Comparison of ENCODE assay signal across 8 cellular contexts in the genomic region with DNA sequence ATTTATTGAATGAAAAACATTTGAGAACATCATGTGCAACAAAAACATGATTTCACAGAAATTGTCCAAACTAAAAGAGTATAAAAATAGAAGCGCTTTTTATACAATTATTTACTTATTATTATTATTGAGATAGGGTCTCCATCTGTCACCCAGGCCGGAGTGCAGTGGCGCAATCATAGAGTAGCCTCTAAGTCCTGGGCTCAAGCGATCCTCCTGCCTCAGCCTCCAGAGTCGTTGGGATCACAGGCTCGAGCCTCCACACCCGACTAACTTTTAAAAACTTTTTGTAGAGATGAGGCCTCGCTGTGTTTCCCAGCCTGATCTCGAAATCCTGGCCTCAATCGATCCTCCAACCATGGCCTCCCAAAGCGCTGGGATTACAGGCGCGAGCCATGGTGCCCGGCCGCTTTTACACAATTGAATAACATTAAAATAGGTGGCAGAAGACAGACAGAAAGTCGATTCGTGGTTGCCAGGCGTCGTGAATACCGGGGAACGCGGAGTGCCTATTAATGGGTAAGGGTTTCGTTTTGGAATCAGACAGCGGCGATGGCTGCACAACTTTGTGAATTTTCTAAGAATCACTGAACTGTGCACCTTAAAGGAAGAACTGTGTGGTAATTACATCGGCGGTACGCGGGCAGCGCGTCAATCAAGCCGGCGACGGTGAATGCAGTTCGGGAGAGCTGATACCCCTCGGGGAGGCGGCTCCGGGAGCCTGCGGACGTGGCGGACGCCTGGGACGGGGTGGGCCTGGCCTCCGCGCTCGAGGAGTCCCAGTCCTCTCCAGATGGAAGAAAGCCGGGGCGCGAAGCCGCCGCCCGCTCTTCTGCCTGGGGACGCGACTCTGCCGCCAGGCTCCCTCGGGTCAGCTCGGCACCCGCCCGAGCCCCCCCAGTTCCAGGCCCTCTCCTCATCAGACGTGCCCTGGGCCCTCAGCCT. TPM values are rescaled to one million over a fixed set of nuclear protein-coding genes. Genes with fewer than 3 reads are reported as not detected.
DNase-seq lines count a peak whose midpoint lies in the region; ATAC-seq, FAIRE-seq and TF ChIP-seq lines count a peak whose summit lies in the region.

No MANE protein-coding gene starts in this region.

- no peak overlapping the region for H4K91ac ChIP-seq in H1 (replicated peaks; ENCODE audit: insufficient read length, low read length)

- no peak overlapping the region for H3K27ac ChIP-seq in H1 (ENCODE audit: low read depth, low read length)

- peak overlapping the region; percentile 59 for H3K56ac ChIP-seq in H1 (replicated peaks; ENCODE audit: insufficient read length, low read depth, low read length)

- H3K4me2 ChIP-seq in H1 (ENCODE audit: insufficient read depth in 1 of 2, low read depth in 2 of 2, low read length in 2 of 2), result peak overlapping the region; percentile 70 to 82

- H3K9me3 Mint-ChIP-seq in stimulated activated effector memory CD8-positive, alpha-beta T cell treated with anti-CD3 and anti-CD28 coated beads, Interleukin-12 subunit alpha, Interleukin-12 subunit beta, amount 100 ng/mL, for 72 hours, result no peaks in the 10 kb centered on the region

- no peak for TF ChIP-seq EP300 in H1 (IDR thresholded peaks at IDR 0.05; ENCODE audit: borderline replicate concordance in 1 of 2, low read depth in 2 of 2, low read length in 2 of 2)

- H3K36me3 Mint-ChIP-seq in stimulated activated effector memory CD8-positive, alpha-beta T cell treated with anti-CD3 and anti-CD28 coated beads, Interleukin-12 subunit alpha, Interleukin-12 subunit beta, amount 100 ng/mL, for 72 hours, result peaks cover 25% of the 10 kb centered on the region

- CTCF ChIA-PET in H1 (lab: Charles Lee; ENCODE audit: partially characterized antibody), result interaction anchor here (0.5 to 1.4 kb wide), 2 partner anchors 16 to 17 kb away, joined by 3 read pairs; no protein-coding TSS in a partner anchor

- POLR2A ChIA-PET in H1 (lab: Charles Lee; ENCODE audit: partially characterized antibody), result interaction anchor here (0.7 to 5.1 kb wide), 13 partner anchors 10 to 107 kb away, joined by 3 to 26 read pairs (median 4); no protein-coding TSS in a partner anchor

- no peak for TF ChIP-seq RAD21 in H1 (IDR thresholded peaks at IDR 0.05 in 1 of 2, conservative IDR thresholded peaks at IDR 0.05 in 1 of 2; ENCODE audit: low read depth in 2 of 2, low read length in 2 of 2)

- H2BK12ac ChIP-seq in H1 (ENCODE audit: low read depth, low read length), result no peak overlapping the region

- TF ChIP-seq CTCF in NB4 (IDR thresholded peaks at IDR 0.05; ENCODE audit: low read depth, low read length), result no peak
- no peak for TF ChIP-seq CTCF in H1 (IDR thresholded peaks at IDR 0.05; ENCODE audit: control extremely low read depth in 1 of 3, insufficient read depth in 1 of 3, low read depth in 1 of 3, low read length in 3 of 3)

- DNase-seq in NCI-H2196 (lab: John Stamatoyannopoulos, UW; ENCODE audit: unreplicated experiment), result peak; percentile 24
- no peak for DNase-seq in NCI-H2196 treated with DMSO at 0.1 percent for 48 hours (lab: John Stamatoyannopoulos, UW; ENCODE audit: unreplicated experiment)
- peak; percentile 76 for DNase-seq in NB4 (ENCODE audit: low read depth)
- DNase-seq in activated CD4-positive, alpha-beta T cell treated with anti-CD3 and anti-CD28 coated beads, Interleukin-2, amount 50 U/mL, for 1 hour, result peak; percentile 38
- peak in 1 of 2 experiments; percentile 70 for DNase-seq in H1 (ENCODE audit: low read depth in 1 of 2, low spot score in 2 of 2)
- DNase-seq in stimulated activated effector memory CD8-positive, alpha-beta T cell treated with anti-CD3 and anti-CD28 coated beads, Interleukin-12 subunit alpha, Interleukin-12 subunit beta, amount 100 ng/mL, for 72 hours (ENCODE audit: low spot score in 2 of 2), result peak in 1 of 2 donors; percentile 81

- H2BK5ac ChIP-seq in H1 (ENCODE audit: low read depth, low read length), result no peak overlapping the region

- peaks cover 47% of the 10 kb centered on the region for H3K4me1 Mint-ChIP-seq in stimulated activated effector memory CD8-positive, alpha-beta T cell treated with anti-CD3 and anti-CD28 coated beads, Interleukin-12 subunit alpha, Interleukin-12 subunit beta, amount 100 ng/mL, for 72 hours

- peaks cover 0 to 9% (median 7%) of the 10 kb centered on the region in 4 experiments; a peak in 3 of 7 replicates for H3K27me3 ChIP-seq in H1 (replicated peaks in 1 of 4; ENCODE audit: control insufficient read depth in 3 of 4, extremely low read depth in 1 of 4, insufficient read depth in 3 of 4, low read length in 3 of 4)
- H3K27me3 ChIP-seq in mononuclear cell (ENCODE audit: insufficient read depth, low read length), result no peaks in the 10 kb centered on the region

- H3K4me3 Mint-ChIP-seq in stimulated activated effector memory CD8-positive, alpha-beta T cell treated with anti-CD3 and anti-CD28 coated beads, Interleukin-12 subunit alpha, Interleukin-12 subunit beta, amount 100 ng/mL, for 72 hours, result peak overlapping the region; percentile 89

- FAIRE-seq in H1 (lab: Jason Lieb, UNC), result no peak

- peaks cover 7% of the 10 kb centered on the region; the same call in 1 of the 2 replicates for H3K79me1 ChIP-seq in H1 (ENCODE audit: low read depth, low read length)

- peaks cover 2 to 14% of the 10 kb centered on the region in 2 experiments for H4K20me1 ChIP-seq in H1 (replicated peaks in 1 of 2; ENCODE audit: control insufficient read depth in 1 of 2, insufficient read depth in 2 of 2, low read length in 2 of 2)

- WGBS in H1 (ENCODE audit: extremely low coverage in 1 of 2, insufficient coverage in 1 of 2, insufficient read length in 1 of 2, insufficient replicate concordance in 2 of 2, low coverage in 1 of 2, low lambda C conversion rate in 2 of 2, missing lambda C conversion rate in 1 of 2), 2 experiments, result 23% methylated on average over 53 of the region's 60 CpGs; no CpG with 5 or more reads in 1 of the 2 experiments

- peak; percentile 37 for ATAC-seq in HG02678 (IDR thresholded peaks at IDR 0.05; ENCODE audit: unreplicated experiment)
- ATAC-seq in stimulated activated effector memory CD8-positive, alpha-beta T cell treated with anti-CD3 and anti-CD28 coated beads, Interleukin-12 subunit alpha, Interleukin-12 subunit beta, amount 100 ng/mL, for 72 hours, result peak; percentile 63

- peaks cover 4 to 42% of the 10 kb centered on the region in 2 experiments for H3K79me2 ChIP-seq in H1 (ENCODE audit: control insufficient read depth in 1 of 2, insufficient read depth in 2 of 2, low read length in 2 of 2)

- peak overlapping the region; percentile 25; the same call in 1 of the 2 replicates for H4K8ac ChIP-seq in H1 (ENCODE audit: extremely low read depth, insufficient read depth, low read length)

- H2BK15ac ChIP-seq in H1 (ENCODE audit: low read length), result no peak overlapping the region

- H3K4me1 ChIP-seq in H1 (replicated peaks in 1 of 4; ENCODE audit: control insufficient read depth in 3 of 4, insufficient read depth in 4 of 4, low read length in 3 of 4) (peaks cover 0 to 4% (median 1%) of the 10 kb centered on the region in 4 experiments; a peak in 3 of 7 replicates), mononuclear cell (ENCODE audit: insufficient read depth, low read length) (peaks cover 35% of the 10 kb centered on the region)

- H2BK120ac ChIP-seq in H1 (replicated peaks; ENCODE audit: low read depth, low read length), result no peak overlapping the region

- no peak overlapping the region for H3K4ac ChIP-seq in H1 (replicated peaks; ENCODE audit: insufficient read length, low read depth, low read length)

- H3K27ac Mint-ChIP-seq in stimulated activated effector memory CD8-positive, alpha-beta T cell treated with anti-CD3 and anti-CD28 coated beads, Interleukin-12 subunit alpha, Interleukin-12 subunit beta, amount 100 ng/mL, for 72 hours, result peak overlapping the region; percentile 85

- peaks cover 6% of the 10 kb centered on the region; the same call in 1 of the 2 replicates for H3K23me2 ChIP-seq in H1 (ENCODE audit: low read depth, low read length)

- H2AFZ ChIP-seq in H1 (ENCODE audit: low read length), result no peak overlapping the region

- H2AK5ac ChIP-seq in H1 (ENCODE audit: low read depth, low read length), result no peak overlapping the region

- no peak for TF ChIP-seq POLR2A in NB4 (IDR thresholded peaks at IDR 0.05; ENCODE audit: extremely low read depth, insufficient read length)
- TF ChIP-seq POLR2A in H1 (IDR thresholded peaks at IDR 0.05; ENCODE audit: control extremely low read depth in 1 of 2, low read depth in 2 of 2, low read length in 2 of 2), result no peak

- H3K9me3 ChIP-seq in H1 (ENCODE audit: insufficient read depth in 2 of 2, low read depth in 1 of 2, low read length in 1 of 2) (no peaks in the 10 kb centered on the region), mononuclear cell (ENCODE audit: low read depth, low read length) (no peaks in the 10 kb centered on the region)

- H3K9ac ChIP-seq in H1 (replicated peaks in 1 of 4; ENCODE audit: extremely low read depth in 1 of 4, low read depth in 3 of 4, low read length in 3 of 4), result peak overlapping the region; percentile 56 to 76 (median 66); a peak in 6 of 7 replicates

- no peak overlapping the region for H3K23ac ChIP-seq in H1 (ENCODE audit: insufficient read length)

- no peak overlapping the region for H4K5ac ChIP-seq in H1 (ENCODE audit: insufficient read length, low read depth, low read length)

- no peak overlapping the region; the same call in none of the 2 replicates for H3K18ac ChIP-seq in H1 (ENCODE audit: extremely low read depth, low read length)

- no peaks in the 10 kb centered on the region for H3K36me3 ChIP-seq in H1 (ENCODE audit: control insufficient read depth in 2 of 4, insufficient read depth in 4 of 4, low read length in 3 of 4)

- no peak overlapping the region for H3K14ac ChIP-seq in H1 (ENCODE audit: insufficient read length)

- no peak overlapping the region for H2BK20ac ChIP-seq in H1 (ENCODE audit: low read length)

- H3K4me3 ChIP-seq in NB4 (ENCODE audit: low read depth, low read length) (peak overlapping the region; percentile 81), H1 (ENCODE audit: extremely low read depth in 1 of 4, insufficient read depth in 2 of 4, low read depth in 3 of 4, low read length in 4 of 4) (peak overlapping the region; percentile 70 to 86 (median 82)), mononuclear cell (ENCODE audit: low read length) (peak overlapping the region; percentile 79)

RNA-seq across cellular contexts. Expression of gene TBC1D20, which starts 0.8 kb away (rescaled TPM):
- 16.2 and 17.1 TPM in 2 replicates for total RNA-seq in H1 (2021; fragmentation: NEBNext Ultra II Directional; extraction: Animal tissue kit (Norgen Biotek cat#: 25700))
- polyA plus RNA-seq in H1 (2011; rRNA removed), result 14.5 and 17.4 TPM in 2 replicates
- 15.3 TPM for polyA plus RNA-seq in H1 (2011; cell fraction: cytosol; rRNA removed)
- polyA plus RNA-seq in H1 (2011; cell fraction: nucleus; rRNA removed), result 17.6 TPM
- 10.3 to 13.8 TPM (median 11.1 TPM) in 4 replicates for polyA plus RNA-seq in H1 (2012, experiment 1 of 2)
- polyA plus RNA-seq in H1 (2012, experiment 2 of 2), result 7.3 TPM
- polyA plus RNA-seq in H1 (2013, experiment 1 of 2), result 9.0 TPM
- 9.2 TPM for polyA plus RNA-seq in H1 (2013, experiment 2 of 2)
- polyA minus RNA-seq in H1 (2011; rRNA and poly(A)+ RNA removed), result 28.3 and 34.3 TPM in 2 replicates
- 9.1 TPM for polyA minus RNA-seq in H1 (2011; cell fraction: cytosol; rRNA and poly(A)+ RNA removed)
- 8.4 TPM for polyA minus RNA-seq in H1 (2011; cell fraction: nucleus; rRNA and poly(A)+ RNA removed)
- 16.2 TPM for total RNA-seq in mononuclear cell

RNA-seq across cellular contexts. Expression of gene RBCK1, which starts 53.4 kb away (rescaled TPM):
- 48.7 and 54.7 TPM in 2 replicates for total RNA-seq in H1 (2021; fragmentation: NEBNext Ultra II Directional; extraction: Animal tissue kit (Norgen Biotek cat#: 25700))
- polyA plus RNA-seq in H1 (2011; rRNA removed), result 43.1 and 60.1 TPM in 2 replicates
- 42.6 TPM for polyA plus RNA-seq in H1 (2011; cell fraction: cytosol; rRNA removed)
- 121 TPM for polyA plus RNA-seq in H1 (2011; cell fraction: nucleus; rRNA removed)
- polyA plus RNA-seq in H1 (2012, experiment 1 of 2), result 61.2 to 71.1 TPM (median 65.0 TPM) in 4 replicates
- polyA plus RNA-seq in H1 (2012, experiment 2 of 2), result 49.7 TPM
- 42.6 TPM for polyA plus RNA-seq in H1 (2013, experiment 1 of 2)
- polyA plus RNA-seq in H1 (2013, experiment 2 of 2), result 41.0 TPM
- polyA minus RNA-seq in H1 (2011; rRNA and poly(A)+ RNA removed), result 25.1 and 25.9 TPM in 2 replicates
- 20.8 TPM for polyA minus RNA-seq in H1 (2011; cell fraction: cytosol; rRNA and poly(A)+ RNA removed)
- 32.7 TPM for polyA minus RNA-seq in H1 (2011; cell fraction: nucleus; rRNA and poly(A)+ RNA removed)
- total RNA-seq in mononuclear cell, result 49.4 TPM
